2 cellular contexts compared by ENCODE assay signal in genomic region chr12:1804545-1805332, GRCh38.
A peak's percentile ranks its signal among the peaks of the same experiment; 100 is the strongest.
TF ChIP-seq lines count a peak whose summit lies in the region.

No MANE protein-coding gene starts in this region.

TF ChIP-seq in HEK293, 187 proteins besides CTCF, POLR2A, EP300 and RAD21 (continued from another document and continues in another):
- TF ChIP-seq, protein P1, sequence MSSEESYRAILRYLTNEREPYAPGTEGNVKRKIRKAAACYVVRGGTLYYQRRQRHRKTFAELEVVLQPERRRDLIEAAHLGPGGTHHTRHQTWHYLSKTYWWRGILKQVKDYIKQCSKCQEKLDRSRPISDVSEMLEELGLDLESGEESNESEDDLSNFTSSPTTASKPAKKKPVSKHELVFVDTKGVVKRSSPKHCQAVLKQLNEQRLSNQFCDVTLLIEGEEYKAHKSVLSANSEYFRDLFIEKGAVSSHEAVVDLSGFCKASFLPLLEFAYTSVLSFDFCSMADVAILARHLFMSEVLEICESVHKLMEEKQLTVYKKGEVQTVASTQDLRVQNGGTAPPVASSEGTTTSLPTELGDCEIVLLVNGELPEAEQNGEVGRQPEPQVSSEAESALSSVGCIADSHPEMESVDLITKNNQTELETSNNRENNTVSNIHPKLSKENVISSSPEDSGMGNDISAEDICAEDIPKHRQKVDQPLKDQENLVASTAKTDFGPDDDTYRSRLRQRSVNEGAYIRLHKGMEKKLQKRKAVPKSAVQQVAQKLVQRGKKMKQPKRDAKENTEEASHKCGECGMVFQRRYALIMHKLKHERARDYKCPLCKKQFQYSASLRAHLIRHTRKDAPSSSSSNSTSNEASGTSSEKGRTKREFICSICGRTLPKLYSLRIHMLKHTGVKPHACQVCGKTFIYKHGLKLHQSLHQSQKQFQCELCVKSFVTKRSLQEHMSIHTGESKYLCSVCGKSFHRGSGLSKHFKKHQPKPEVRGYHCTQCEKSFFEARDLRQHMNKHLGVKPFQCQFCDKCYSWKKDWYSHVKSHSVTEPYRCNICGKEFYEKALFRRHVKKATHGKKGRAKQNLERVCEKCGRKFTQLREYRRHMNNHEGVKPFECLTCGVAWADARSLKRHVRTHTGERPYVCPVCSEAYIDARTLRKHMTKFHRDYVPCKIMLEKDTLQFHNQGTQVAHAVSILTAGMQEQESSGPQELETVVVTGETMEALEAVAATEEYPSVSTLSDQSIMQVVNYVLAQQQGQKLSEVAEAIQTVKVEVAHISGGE (tag by site-specific recombination; conservative IDR thresholded peaks at IDR 0.05; ENCODE audit: low read depth) = peak; percentile 38; the same call in 1 of the 2 replicates
- TF ChIP-seq ZNF155 (tag by site-specific recombination; IDR thresholded peaks at IDR 0.05) (no peak), ZNF76 (tag by site-specific recombination; IDR thresholded peaks at IDR 0.05; ENCODE audit: borderline replicate concordance, low read depth) (peak; percentile 93), ZNF518A (tag by site-specific recombination; conservative IDR thresholded peaks at IDR 0.05; ENCODE audit: low read depth) (peak; percentile 93), SP2 (tag by site-specific recombination; IDR thresholded peaks at IDR 0.05) (peak; percentile 73), KLF17 (tag by site-specific recombination; IDR thresholded peaks at IDR 0.05) (no peak), ZBTB17 (tag by site-specific recombination; IDR thresholded peaks at IDR 0.05) (peak; percentile 53; the same call in 1 of the 2 replicates), ZNF335 (tag by site-specific recombination; conservative IDR thresholded peaks at IDR 0.05) (peak; percentile 70), ZNF623 (tag by site-specific recombination; IDR thresholded peaks at IDR 0.05) (no peak), SETDB1 (IDR thresholded peaks at IDR 0.05; ENCODE audit: insufficient read length, low read length) (peak; percentile 23), ZNF416 (tag by site-specific recombination; IDR thresholded peaks at IDR 0.05) (no peak)
- TF ChIP-seq, protein P2, sequence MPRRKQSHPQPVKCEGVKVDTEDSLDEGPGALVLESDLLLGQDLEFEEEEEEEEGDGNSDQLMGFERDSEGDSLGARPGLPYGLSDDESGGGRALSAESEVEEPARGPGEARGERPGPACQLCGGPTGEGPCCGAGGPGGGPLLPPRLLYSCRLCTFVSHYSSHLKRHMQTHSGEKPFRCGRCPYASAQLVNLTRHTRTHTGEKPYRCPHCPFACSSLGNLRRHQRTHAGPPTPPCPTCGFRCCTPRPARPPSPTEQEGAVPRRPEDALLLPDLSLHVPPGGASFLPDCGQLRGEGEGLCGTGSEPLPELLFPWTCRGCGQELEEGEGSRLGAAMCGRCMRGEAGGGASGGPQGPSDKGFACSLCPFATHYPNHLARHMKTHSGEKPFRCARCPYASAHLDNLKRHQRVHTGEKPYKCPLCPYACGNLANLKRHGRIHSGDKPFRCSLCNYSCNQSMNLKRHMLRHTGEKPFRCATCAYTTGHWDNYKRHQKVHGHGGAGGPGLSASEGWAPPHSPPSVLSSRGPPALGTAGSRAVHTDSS (tag by site-specific recombination; IDR thresholded peaks at IDR 0.05) = peak; percentile 79

TF ChIP-seq in SK-N-SH, 30 proteins besides CTCF, POLR2A, EP300 and RAD21 (continued from another document):
- TF ChIP-seq, protein P3, sequence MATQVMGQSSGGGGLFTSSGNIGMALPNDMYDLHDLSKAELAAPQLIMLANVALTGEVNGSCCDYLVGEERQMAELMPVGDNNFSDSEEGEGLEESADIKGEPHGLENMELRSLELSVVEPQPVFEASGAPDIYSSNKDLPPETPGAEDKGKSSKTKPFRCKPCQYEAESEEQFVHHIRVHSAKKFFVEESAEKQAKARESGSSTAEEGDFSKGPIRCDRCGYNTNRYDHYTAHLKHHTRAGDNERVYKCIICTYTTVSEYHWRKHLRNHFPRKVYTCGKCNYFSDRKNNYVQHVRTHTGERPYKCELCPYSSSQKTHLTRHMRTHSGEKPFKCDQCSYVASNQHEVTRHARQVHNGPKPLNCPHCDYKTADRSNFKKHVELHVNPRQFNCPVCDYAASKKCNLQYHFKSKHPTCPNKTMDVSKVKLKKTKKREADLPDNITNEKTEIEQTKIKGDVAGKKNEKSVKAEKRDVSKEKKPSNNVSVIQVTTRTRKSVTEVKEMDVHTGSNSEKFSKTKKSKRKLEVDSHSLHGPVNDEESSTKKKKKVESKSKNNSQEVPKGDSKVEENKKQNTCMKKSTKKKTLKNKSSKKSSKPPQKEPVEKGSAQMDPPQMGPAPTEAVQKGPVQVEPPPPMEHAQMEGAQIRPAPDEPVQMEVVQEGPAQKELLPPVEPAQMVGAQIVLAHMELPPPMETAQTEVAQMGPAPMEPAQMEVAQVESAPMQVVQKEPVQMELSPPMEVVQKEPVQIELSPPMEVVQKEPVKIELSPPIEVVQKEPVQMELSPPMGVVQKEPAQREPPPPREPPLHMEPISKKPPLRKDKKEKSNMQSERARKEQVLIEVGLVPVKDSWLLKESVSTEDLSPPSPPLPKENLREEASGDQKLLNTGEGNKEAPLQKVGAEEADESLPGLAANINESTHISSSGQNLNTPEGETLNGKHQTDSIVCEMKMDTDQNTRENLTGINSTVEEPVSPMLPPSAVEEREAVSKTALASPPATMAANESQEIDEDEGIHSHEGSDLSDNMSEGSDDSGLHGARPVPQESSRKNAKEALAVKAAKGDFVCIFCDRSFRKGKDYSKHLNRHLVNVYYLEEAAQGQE (IDR thresholded peaks at IDR 0.05; ENCODE audit: low read depth, low read length) = no peak
- TF ChIP-seq IRF3 (IDR thresholded peaks at IDR 0.05; ENCODE audit: low read depth, low read length) (peak; percentile 31; the same call in 1 of the 2 replicates), RCOR1 (IDR thresholded peaks at IDR 0.05; ENCODE audit: low read length) (no peak), GATA2 (CRISPR knock-in tag; IDR thresholded peaks at IDR 0.05) (no peak), MXI1 (IDR thresholded peaks at IDR 0.05; ENCODE audit: low read depth, low read length) (no peak; the same call in 1 of the 2 replicates), CHD2 (IDR thresholded peaks at IDR 0.05; ENCODE audit: low read length, partially characterized antibody) (peak; percentile 79), ELF1 (IDR thresholded peaks at IDR 0.05) (peak; percentile 89), USF2 (IDR thresholded peaks at IDR 0.05; ENCODE audit: borderline replicate concordance, low read depth, low read length) (no peak), TEAD4 (IDR thresholded peaks at IDR 0.05; ENCODE audit: borderline replicate concordance, insufficient read depth) (no peak), FOXJ3 (CRISPR knock-in tag; IDR thresholded peaks at IDR 0.05) (no peak), RXRA (IDR thresholded peaks at IDR 0.05; ENCODE audit: borderline replicate concordance, low read depth) (no peak), RFX5 (IDR thresholded peaks at IDR 0.05; ENCODE audit: low read length) (peak; percentile 5; the same call in 1 of the 2 replicates), MEF2A (IDR thresholded peaks at IDR 0.05; ENCODE audit: borderline replicate concordance, low read depth) (no peak), SIN3A (IDR thresholded peaks at IDR 0.05; ENCODE audit: borderline replicate concordance, low read depth, low read length) (no peak), GABPA (IDR thresholded peaks at IDR 0.05; ENCODE audit: low read depth) (peak; percentile 88), POLR2AphosphoS5 (IDR thresholded peaks at IDR 0.05; ENCODE audit: low read depth, low read length) (peak; percentile 56; the same call in 1 of the 2 replicates), JUND (IDR thresholded peaks at IDR 0.05) (no peak)
- TF ChIP-seq, protein P4, sequence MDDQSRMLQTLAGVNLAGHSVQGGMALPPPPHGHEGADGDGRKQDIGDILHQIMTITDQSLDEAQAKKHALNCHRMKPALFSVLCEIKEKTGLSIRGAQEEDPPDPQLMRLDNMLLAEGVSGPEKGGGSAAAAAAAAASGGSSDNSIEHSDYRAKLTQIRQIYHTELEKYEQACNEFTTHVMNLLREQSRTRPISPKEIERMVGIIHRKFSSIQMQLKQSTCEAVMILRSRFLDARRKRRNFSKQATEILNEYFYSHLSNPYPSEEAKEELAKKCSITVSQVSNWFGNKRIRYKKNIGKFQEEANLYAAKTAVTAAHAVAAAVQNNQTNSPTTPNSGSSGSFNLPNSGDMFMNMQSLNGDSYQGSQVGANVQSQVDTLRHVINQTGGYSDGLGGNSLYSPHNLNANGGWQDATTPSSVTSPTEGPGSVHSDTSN (IDR thresholded peaks at IDR 0.05) = no peak
- TF ChIP-seq, protein P5, sequence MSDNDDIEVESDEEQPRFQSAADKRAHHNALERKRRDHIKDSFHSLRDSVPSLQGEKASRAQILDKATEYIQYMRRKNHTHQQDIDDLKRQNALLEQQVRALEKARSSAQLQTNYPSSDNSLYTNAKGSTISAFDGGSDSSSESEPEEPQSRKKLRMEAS (IDR thresholded peaks at IDR 0.05; ENCODE audit: low read depth) = peak; percentile 96
